1 cellular context compared by ENCODE assay signal in the genomic region with DNA sequence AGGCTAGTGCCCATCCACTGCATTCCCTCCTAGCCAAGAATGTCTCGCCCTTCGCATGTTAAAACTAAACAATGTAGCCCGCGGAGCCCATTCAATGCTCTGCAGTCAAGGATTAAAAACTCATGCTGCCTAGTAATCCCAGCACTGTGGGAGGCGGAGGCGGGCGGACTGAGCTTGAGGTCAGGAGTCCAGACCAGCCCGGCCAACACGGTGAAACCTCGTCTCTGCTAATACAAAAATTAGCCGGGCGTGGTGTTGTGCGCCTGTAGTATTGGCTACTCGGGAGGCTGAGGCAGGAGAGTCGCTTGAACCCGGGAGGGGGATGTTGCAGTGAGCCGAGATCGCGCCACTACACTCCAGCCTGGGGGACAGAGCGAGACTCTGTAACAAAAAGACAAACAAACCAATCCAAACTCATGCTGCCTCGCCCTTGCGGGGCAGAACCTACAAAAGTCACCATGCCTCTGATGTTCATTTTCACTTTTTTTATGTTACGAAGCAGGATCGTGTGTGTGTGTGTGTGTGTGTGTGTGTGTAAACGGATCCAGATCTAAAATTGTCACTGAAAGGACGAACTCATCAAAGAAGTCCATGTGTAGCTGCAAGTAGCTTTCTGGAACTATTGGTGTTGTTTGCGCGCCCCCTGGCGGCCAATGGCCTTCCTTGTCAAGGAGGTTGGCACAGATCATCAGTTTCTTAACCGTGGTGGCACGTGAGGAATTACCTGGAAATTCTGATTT.
TF ChIP-seq lines count a peak whose summit lies in the region.

No MANE protein-coding gene starts in this region.

TF ChIP-seq in HEK293, 187 proteins besides CTCF, POLR2A, EP300 and RAD21 (continued from another document):
- TF ChIP-seq EGR2 (tag by site-specific recombination; IDR thresholded peaks at IDR 0.05; ENCODE audit: low read depth) (peak; percentile 67), ZNF2 (tag by site-specific recombination; IDR thresholded peaks at IDR 0.05) (peak; percentile 99), MZF1 (tag by site-specific recombination; IDR thresholded peaks at IDR 0.05; ENCODE audit: borderline replicate concordance) (no peak), KLF7 (tag by site-specific recombination; IDR thresholded peaks at IDR 0.05; ENCODE audit: borderline replicate concordance) (no peak; the same call in 1 of the 2 replicates), SCRT2 (tag by site-specific recombination; IDR thresholded peaks at IDR 0.05) (peak; percentile 74), ZSCAN30 (tag by site-specific recombination; IDR thresholded peaks at IDR 0.05) (peak; percentile 58), ZFHX2 (tag by site-specific recombination; conservative IDR thresholded peaks at IDR 0.05) (peak; percentile 75), FEZF1 (tag by site-specific recombination; IDR thresholded peaks at IDR 0.05) (peak; percentile 66), ZNF514 (tag by site-specific recombination; IDR thresholded peaks at IDR 0.05) (no peak), ZNF18 (tag by site-specific recombination; IDR thresholded peaks at IDR 0.05) (no peak), ZNF692 (tag by site-specific recombination; IDR thresholded peaks at IDR 0.05) (peak; percentile 85), ZNF174 (tag by site-specific recombination; IDR thresholded peaks at IDR 0.05) (no peak), ZNF768 (tag by site-specific recombination; IDR thresholded peaks at IDR 0.05) (no peak), ZBTB48 (tag by site-specific recombination; IDR thresholded peaks at IDR 0.05) (no peak), ZBTB20 (tag by site-specific recombination; IDR thresholded peaks at IDR 0.05) (peak; percentile 63), ZNF629 (tag by site-specific recombination; IDR thresholded peaks at IDR 0.05) (0 out of 2 replicates have a peak, but pooled peaks have one; percentile 32), ZNF626 (tag by site-specific recombination; IDR thresholded peaks at IDR 0.05) (no peak), ZIC2 (tag by site-specific recombination; IDR thresholded peaks at IDR 0.05) (peak; percentile 78), WT1 (tag by site-specific recombination; IDR thresholded peaks at IDR 0.05) (no peak; the same call in 1 of the 2 replicates), GLIS1 (tag by site-specific recombination; IDR thresholded peaks at IDR 0.05) (peak; percentile 60), GLIS2 (tag by site-specific recombination; IDR thresholded peaks at IDR 0.05) (peak; percentile 36; the same call in 1 of the 2 replicates), ZNF366 (tag by site-specific recombination; conservative IDR thresholded peaks at IDR 0.05) (peak; percentile 27; the same call in 1 of the 2 replicates), ZSCAN4 (tag by site-specific recombination; IDR thresholded peaks at IDR 0.05) (peak; percentile 97), ZNF48 (tag by site-specific recombination; IDR thresholded peaks at IDR 0.05) (no peak), ZNF311 (tag by site-specific recombination; IDR thresholded peaks at IDR 0.05; ENCODE audit: borderline replicate concordance) (no peak)
- TF ChIP-seq, protein P1, sequence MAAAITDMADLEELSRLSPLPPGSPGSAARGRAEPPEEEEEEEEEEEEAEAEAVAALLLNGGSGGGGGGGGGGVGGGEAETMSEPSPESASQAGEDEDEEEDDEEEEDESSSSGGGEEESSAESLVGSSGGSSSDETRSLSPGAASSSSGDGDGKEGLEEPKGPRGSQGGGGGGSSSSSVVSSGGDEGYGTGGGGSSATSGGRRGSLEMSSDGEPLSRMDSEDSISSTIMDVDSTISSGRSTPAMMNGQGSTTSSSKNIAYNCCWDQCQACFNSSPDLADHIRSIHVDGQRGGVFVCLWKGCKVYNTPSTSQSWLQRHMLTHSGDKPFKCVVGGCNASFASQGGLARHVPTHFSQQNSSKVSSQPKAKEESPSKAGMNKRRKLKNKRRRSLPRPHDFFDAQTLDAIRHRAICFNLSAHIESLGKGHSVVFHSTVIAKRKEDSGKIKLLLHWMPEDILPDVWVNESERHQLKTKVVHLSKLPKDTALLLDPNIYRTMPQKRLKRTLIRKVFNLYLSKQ (tag by site-specific recombination; IDR thresholded peaks at IDR 0.05; ENCODE audit: borderline replicate concordance): no peak
- TF ChIP-seq, protein P2, sequence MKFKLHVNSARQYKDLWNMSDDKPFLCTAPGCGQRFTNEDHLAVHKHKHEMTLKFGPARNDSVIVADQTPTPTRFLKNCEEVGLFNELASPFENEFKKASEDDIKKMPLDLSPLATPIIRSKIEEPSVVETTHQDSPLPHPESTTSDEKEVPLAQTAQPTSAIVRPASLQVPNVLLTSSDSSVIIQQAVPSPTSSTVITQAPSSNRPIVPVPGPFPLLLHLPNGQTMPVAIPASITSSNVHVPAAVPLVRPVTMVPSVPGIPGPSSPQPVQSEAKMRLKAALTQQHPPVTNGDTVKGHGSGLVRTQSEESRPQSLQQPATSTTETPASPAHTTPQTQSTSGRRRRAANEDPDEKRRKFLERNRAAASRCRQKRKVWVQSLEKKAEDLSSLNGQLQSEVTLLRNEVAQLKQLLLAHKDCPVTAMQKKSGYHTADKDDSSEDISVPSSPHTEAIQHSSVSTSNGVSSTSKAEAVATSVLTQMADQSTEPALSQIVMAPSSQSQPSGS (tag by site-specific recombination; IDR thresholded peaks at IDR 0.05; ENCODE audit: low read depth): no peak
